In the genomic region with DNA sequence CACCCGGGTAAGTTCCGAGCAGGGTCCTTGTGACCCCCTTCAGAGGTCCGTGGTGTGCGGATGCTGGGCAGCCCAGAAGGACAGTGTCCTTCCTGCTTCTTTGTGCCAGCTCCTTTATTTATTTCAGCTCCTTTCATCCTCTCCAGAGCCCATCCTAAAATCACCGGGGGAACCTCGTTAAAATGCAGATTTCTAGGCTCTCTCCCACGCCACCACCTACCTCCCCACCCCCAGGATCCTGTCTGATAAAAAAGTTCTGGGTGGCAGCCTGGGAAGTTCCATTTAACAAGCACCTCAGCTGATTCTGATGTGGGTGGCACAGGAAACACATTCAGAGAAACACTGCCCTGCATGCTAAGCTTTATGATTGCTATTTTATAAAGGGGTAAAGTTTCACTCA, we compare ENCODE assay signal across 22 cellular contexts.
"Had no signal": no experiment of that assay in that cellular context is flagged by ENCODE, and none has a peak within 500 bp of the region (broad histone marks: within the 10 kb centered on the region; RNA-seq: fewer than 3 reads in every experiment).

No MANE protein-coding gene starts in this region.

- H3K79me2 ChIP-seq: hepatocyte had no signal

- H3K4me3 ChIP-seq: ascending aorta, hepatocyte, left lung, lung, sigmoid colon, smooth muscle cell, thoracic aorta, vagina had no signal

- H3K4me1 ChIP-seq: ascending aorta, left lung, sigmoid colon, vagina had no signal

- H3K4me2 ChIP-seq: hepatocyte, smooth muscle cell had no signal

- H3K36me3 ChIP-seq: ascending aorta, brain microvascular endothelial cell, left lung, sigmoid colon, thoracic aorta, vagina, WERI-Rb-1 had no signal

- DNase-seq: activated gamma-delta T cell treated with Interleukin-2 at 50 U/mL for 16 hours; activated T-cell treated with anti-CD3 and anti-CD28 coated beads, Interleukin-2, amount 50 U/mL, for 1 hour; brain microvascular endothelial cell; dermis blood vessel endothelial cell; effector CD8-positive, alpha-beta T cell; foreskin melanocyte; glutamatergic neuron; kidney glomerular epithelial cell; left lung; naive B cell; retina; sigmoid colon; stimulated activated CD4-positive, alpha-beta T cell treated with anti-CD3 and anti-CD28 coated beads, Interleukin-2, amount 100 ng/mL, for 48 hours; T-helper 1 cell; WERI-Rb-1 had no signal

- H3K4me3 Mint-ChIP-seq: naive B cell, type B pancreatic cell had no signal

- H3K9me3 Mint-ChIP-seq: naive B cell, type B pancreatic cell had no signal

- H2AFZ ChIP-seq: hepatocyte had no signal

- H3K27me3 ChIP-seq: ascending aorta, hepatocyte, sigmoid colon, vagina had no signal

- H3K27ac ChIP-seq: ascending aorta, brain microvascular endothelial cell, hepatocyte, left lung, sigmoid colon, thoracic aorta, vagina, WERI-Rb-1 had no signal

- H3K27ac Mint-ChIP-seq: type B pancreatic cell had no signal

- H3K4me1 Mint-ChIP-seq: naive B cell had no signal

- ATAC-seq: left lung had no signal

- H3K9me3 ChIP-seq: ascending aorta, left lung, sigmoid colon, thoracic aorta, vagina had no signal

- H3K36me3 Mint-ChIP-seq: naive B cell, type B pancreatic cell had no signal
